In the genomic region with DNA sequence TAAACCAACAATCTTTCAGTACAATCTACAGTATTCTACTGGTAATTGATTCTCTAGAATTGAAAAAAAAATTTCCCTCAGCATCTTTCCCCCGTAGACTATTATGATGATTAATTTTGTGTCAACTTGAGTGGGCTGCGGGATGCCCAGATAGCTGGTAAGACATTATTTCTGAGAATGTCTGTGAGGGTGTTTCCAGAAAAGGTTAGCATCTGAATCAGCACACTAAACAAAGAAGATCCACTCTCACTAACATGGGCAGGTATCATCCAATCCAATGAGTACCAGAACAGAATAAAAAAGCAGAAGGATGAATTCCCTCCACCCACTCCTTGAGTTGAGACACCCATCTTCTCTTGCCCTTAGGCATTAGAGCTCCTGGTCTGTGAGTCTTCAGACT, we compare ENCODE assay signal across 1 cellular context.
TF ChIP-seq lines count a peak whose summit lies in the region.

No MANE protein-coding gene starts in this region.

TF ChIP-seq in GM12878, 131 proteins besides CTCF, POLR2A, EP300 and RAD21 (continued from another document):
- TF ChIP-seq SMAD5 (IDR thresholded peaks at IDR 0.05; ENCODE audit: low read depth) (no peak), MYB (IDR thresholded peaks at IDR 0.05; ENCODE audit: borderline replicate concordance, low read depth, low read length) (no peak), ZNF384 (IDR thresholded peaks at IDR 0.05; ENCODE audit: borderline replicate concordance, low read depth, low read length) (no peak), SUPT20H (IDR thresholded peaks at IDR 0.05; ENCODE audit: borderline replicate concordance, control insufficient read depth, low read depth, low read length) (no peak)
